In genomic region chr7:107993879-107994278, GRCh38 we compare ENCODE assay signal across 13 cellular contexts. TPM values are rescaled to one million over a fixed set of nuclear protein-coding genes. Genes with fewer than 3 reads are reported as not detected.
DNase-seq lines count a peak whose midpoint lies in the region; ATAC-seq, FAIRE-seq and TF ChIP-seq lines count a peak whose summit lies in the region.
"Had no signal": no experiment of that assay in that cellular context is flagged by ENCODE, and none has a peak within 500 bp of the region (broad histone marks: within the 10 kb centered on the region; RNA-seq: fewer than 3 reads in every experiment).

No MANE protein-coding gene starts in this region.

- TF ChIP-seq CTCF in astrocyte (IDR thresholded peaks at IDR 0.05; ENCODE audit: insufficient read depth, low read depth, low read length) (no peak), mucosa of descending colon (IDR thresholded peaks at IDR 0.05) (no peak)

- peaks cover 30% of the 10 kb centered on the region for H3K36me3 Mint-ChIP-seq in astrocyte (ENCODE audit: low read depth, unreplicated experiment)
- H3K36me3 Mint-ChIP-seq in activated CD4-positive, alpha-beta memory T cell treated with anti-CD3 and anti-CD28 coated beads for 36 hours = no peaks in the 10 kb centered on the region

- peaks cover 3% of the 10 kb centered on the region for H3K9me3 Mint-ChIP-seq in astrocyte (ENCODE audit: unreplicated experiment)
- H3K9me3 Mint-ChIP-seq in activated CD4-positive, alpha-beta memory T cell treated with anti-CD3 and anti-CD28 coated beads for 36 hours = no peaks in the 10 kb centered on the region

- DNase-seq in NCI-H2081 treated with DMSO at 0.1 percent for 48 hours (lab: John Stamatoyannopoulos, UW) (peak; percentile 73), astrocyte (ENCODE audit: low read depth) (peak; percentile 49), mucosa of descending colon (peak in 1 of 3 donors; percentile 73)
- DNase-seq in activated CD4-positive, alpha-beta memory T cell treated with anti-CD3 and anti-CD28 coated beads for 36 hours = no peak
- DNase-seq: activated CD8-positive, alpha-beta memory T cell treated with anti-CD3 and anti-CD28 coated beads for 24 hours; activated naive CD4-positive, alpha-beta T cell treated with Interleukin-2 at 50 U/mL for 16 hours; erythroblast; NCI-H345 had no signal

- peaks cover 71% of the 10 kb centered on the region for H3K79me2 ChIP-seq in astrocyte (ENCODE audit: insufficient read depth, low read length)

- POLR2A ChIA-PET in activated CD4-positive, alpha-beta memory T cell treated with anti-CD3 and anti-CD28 coated beads for 36 hours (lab: Charles Lee) = no interaction called here

- H3K4me1 ChIP-seq in astrocyte (ENCODE audit: insufficient read depth, low read length) (peaks cover 56% of the 10 kb centered on the region), mucosa of descending colon (ENCODE audit: low read depth) (peaks cover 46% of the 10 kb centered on the region), stomach smooth muscle (ENCODE audit: control insufficient read depth, insufficient read depth, low read length) (peaks cover 13% of the 10 kb centered on the region)

- no peaks in the 10 kb centered on the region for H3K27me3 Mint-ChIP-seq in astrocyte (ENCODE audit: low read depth, unreplicated experiment)
- H3K27me3 Mint-ChIP-seq in activated CD4-positive, alpha-beta memory T cell treated with anti-CD3 and anti-CD28 coated beads for 36 hours = peaks cover 30% of the 10 kb centered on the region

- no peak overlapping the region for H2AFZ ChIP-seq in astrocyte (ENCODE audit: low read depth, low read length)

- H3K4me3 ChIP-seq in astrocyte (ENCODE audit: insufficient read depth, low read depth, low read length) (no peak overlapping the region), mucosa of descending colon (no peak overlapping the region), stomach smooth muscle (ENCODE audit: low read length in 2 of 2) (no peak overlapping the region)
- H3K4me3 ChIP-seq: K562, thoracic aorta had no signal

- CTCF ChIA-PET in activated CD4-positive, alpha-beta memory T cell treated with anti-CD3 and anti-CD28 coated beads for 36 hours (lab: Charles Lee) = no interaction called here

- intact Hi-C loops in mucosa of descending colon (cut with DNase I, micrococcal nuclease) = loop anchor here in 1 of 2 donors (5.0 kb wide), 1 partner anchor 103 kb away; no protein-coding TSS in a partner anchor
- intact Hi-C loops in activated CD4-positive, alpha-beta memory T cell treated with anti-CD3 and anti-CD28 coated beads for 36 hours (cut with micrococcal nuclease) = no loop called here

- FAIRE-seq in astrocyte (lab: Jason Lieb, UNC) = no peak
- FAIRE-seq: K562 had no signal

- H3K4me2 ChIP-seq in astrocyte (ENCODE audit: low read length) = peak overlapping the region; percentile 95

- H3K4me3 Mint-ChIP-seq in astrocyte (ENCODE audit: unreplicated experiment) = peak overlapping the region; percentile 48
- no peak overlapping the region for H3K4me3 Mint-ChIP-seq in activated CD4-positive, alpha-beta memory T cell treated with anti-CD3 and anti-CD28 coated beads for 36 hours

- H3K9me3 ChIP-seq in astrocyte (ENCODE audit: insufficient read depth, low read depth, low read length) (no peaks in the 10 kb centered on the region), mucosa of descending colon (no peaks in the 10 kb centered on the region), stomach smooth muscle (ENCODE audit: control insufficient read depth in 2 of 2, low read length in 2 of 2) (no peaks in the 10 kb centered on the region)
- H3K9me3 ChIP-seq: thoracic aorta had no signal

- H3K27ac Mint-ChIP-seq in astrocyte (ENCODE audit: unreplicated experiment) = peak overlapping the region; percentile 92
- H3K27ac Mint-ChIP-seq in activated CD4-positive, alpha-beta memory T cell treated with anti-CD3 and anti-CD28 coated beads for 36 hours = no peak overlapping the region

- ATAC-seq in mucosa of descending colon = peak; percentile 83
- no peak for ATAC-seq in HG03521 (IDR thresholded peaks at IDR 0.05; ENCODE audit: unreplicated experiment)
- no peak for ATAC-seq in activated CD4-positive, CD25-positive, alpha-beta regulatory T cell treated with anti-CD3 and anti-CD28 coated beads, Interleukin-2, amount 50 U/mL, for 24 hours
- ATAC-seq: K562 had no signal

- H4K20me1 ChIP-seq in astrocyte (ENCODE audit: insufficient read depth, low read length) = peaks cover 29% of the 10 kb centered on the region

- H3K27me3 ChIP-seq in astrocyte (ENCODE audit: insufficient read depth, low read length) (no peaks in the 10 kb centered on the region), stomach smooth muscle (ENCODE audit: control insufficient read depth in 1 of 2, insufficient read depth in 2 of 2, low read length in 2 of 2) (no peaks in the 10 kb centered on the region)

- H3K36me3 ChIP-seq in astrocyte (ENCODE audit: insufficient read depth, low read length) (peaks cover 70% of the 10 kb centered on the region), mucosa of descending colon (ENCODE audit: low read depth) (no peaks in the 10 kb centered on the region), stomach smooth muscle (ENCODE audit: control insufficient read depth in 2 of 2, insufficient read depth in 2 of 2, low read length in 2 of 2) (peaks cover 15 to 17% of the 10 kb centered on the region in 2 donors)
- H3K36me3 ChIP-seq: thoracic aorta had no signal

- H3K4me1 Mint-ChIP-seq in astrocyte (ENCODE audit: low read depth, unreplicated experiment) = peaks cover 62% of the 10 kb centered on the region
- H3K4me1 Mint-ChIP-seq in activated CD4-positive, alpha-beta memory T cell treated with anti-CD3 and anti-CD28 coated beads for 36 hours (ENCODE audit: low read depth) = no peaks in the 10 kb centered on the region

- H3K27ac ChIP-seq in astrocyte (ENCODE audit: low read depth, low read length) = peak overlapping the region; percentile 91
- peak overlapping the region; percentile 7 for H3K27ac ChIP-seq in stomach smooth muscle (ENCODE audit: low read length)

- H3K9ac ChIP-seq in astrocyte (ENCODE audit: low read length) (peak overlapping the region; percentile 79), stomach smooth muscle (ENCODE audit: low read length in 2 of 2) (no peak overlapping the region)

RNA-seq across cellular contexts. Expression of gene LAMB1, which starts 9.1 kb away (rescaled TPM):
- total RNA-seq in astrocyte = 403 and 411 TPM in 2 replicates
- 100 to 1,000 TPM in 2 of 3 donors, 10 to 100 TPM in 1; 82.0 to 165 (median 148) TPM for total RNA-seq in mucosa of descending colon
- total RNA-seq in activated CD4-positive, alpha-beta memory T cell treated with anti-CD3 and anti-CD28 coated beads for 36 hours = not detected

Comparison
In these comparisons a context has a peak if more than half of its experiments do, and no peak if none do; other contexts are left out.
1. RNA of gene LAMB1, which starts 9.1 kb away (total RNA-seq): 403 to 411 TPM in astrocyte and 82.0 to 165 TPM in mucosa of descending colon; not detected in activated CD4-positive, alpha-beta memory T cell treated with anti-CD3 and anti-CD28 coated beads for 36 hours; every median in the first group is over 10 times any median in the second.